ENCODE assay signal across 14 cellular contexts in the genomic region with DNA sequence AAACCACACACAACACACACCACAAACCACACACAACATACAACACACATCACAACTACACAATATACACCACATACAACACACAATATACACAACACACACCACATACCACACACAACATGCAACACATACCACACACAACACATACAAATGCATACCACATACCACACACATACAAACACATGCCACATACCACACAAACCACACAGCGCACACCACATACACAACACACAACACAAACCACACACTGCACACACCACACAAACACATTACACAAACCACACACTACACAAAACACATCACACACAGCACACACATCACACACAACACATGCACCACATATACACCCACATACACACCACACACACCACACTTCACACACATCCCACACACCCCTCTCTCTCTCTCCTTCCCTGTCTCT.
A peak's percentile ranks its signal among the peaks of the same experiment; 100 is the strongest.
DNase-seq lines count a peak whose midpoint lies in the region; ATAC-seq and FAIRE-seq lines count a peak whose summit lies in the region.
"Had no signal": no experiment of that assay in that cellular context is flagged by ENCODE, and none has a peak within 500 bp of the region (broad histone marks: within the 10 kb centered on the region; RNA-seq: fewer than 3 reads in every experiment).

No MANE protein-coding gene starts in this region.

- no peaks in the 10 kb centered on the region for H3K9me3 ChIP-seq in mucosa of rectum (ENCODE audit: control insufficient read depth in 2 of 2, low read length in 2 of 2)
- no peaks in the 10 kb centered on the region for H3K9me3 ChIP-seq in thymus (ENCODE audit: control insufficient read depth)

- ATAC-seq in stimulated activated naive CD8-positive, alpha-beta T cell treated with anti-CD3 and anti-CD28 coated beads, Interleukin-15, Interleukin-2, amounts not matched to agents 100 U/mL and 50 U/mL, for 24 hours: no peak

- DNase-seq in HTR-8/SVneo (ENCODE audit: insufficient read length, low spot score) (no peak), ecto neural progenitor cell (ENCODE audit: low spot score) (peak; percentile 19), SKM-1 treated with dmso at 0.1 percent for 144 hours (lab: John Stamatoyannopoulos, UW; ENCODE audit: unreplicated experiment) (no peak), activated gamma-delta T cell (lab: John Stamatoyannopoulos, UW) (no peak), DMS 273 treated with DMSO at 0.1 percent for 48 hours (lab: John Stamatoyannopoulos, UW) (no peak)
- DNase-seq in stimulated activated naive CD8-positive, alpha-beta T cell treated with anti-CD3 and anti-CD28 coated beads, Interleukin-15, Interleukin-2, amounts not matched to agents 100 U/mL and 50 U/mL, for 24 hours: no peak
- DNase-seq: activated CD4-positive, CD25-positive, alpha-beta regulatory T cell treated with anti-CD3 and anti-CD28 coated beads, Interleukin-2, amount 50 U/mL, for 72 hours; brain microvascular endothelial cell; GDM1; RPMI8226; stimulated activated naive CD4-positive, alpha-beta T cell had no signal

- 98% methylated on average over 1 of the region's 1 CpG for WGBS in thymus

- H3K4me3 ChIP-seq in mucosa of rectum (ENCODE audit: low read length in 2 of 2) (no peak overlapping the region), thymus (ENCODE audit: low read length) (no peak overlapping the region)

- no peaks in the 10 kb centered on the region for H3K36me3 ChIP-seq in mucosa of rectum (ENCODE audit: control insufficient read depth in 2 of 2, insufficient read depth in 2 of 2, low read length in 2 of 2)
- no peaks in the 10 kb centered on the region for H3K36me3 ChIP-seq in thymus (ENCODE audit: control insufficient read depth, insufficient read depth)
- H3K36me3 ChIP-seq: brain microvascular endothelial cell, neural progenitor cell had no signal

- no peaks in the 10 kb centered on the region for H3K27me3 ChIP-seq in mucosa of rectum (ENCODE audit: control insufficient read depth in 2 of 2, insufficient read depth in 2 of 2, low read length in 2 of 2)
- H3K27me3 ChIP-seq in thymus (ENCODE audit: control insufficient read depth, insufficient read depth): no peaks in the 10 kb centered on the region
- H3K27me3 ChIP-seq: brain microvascular endothelial cell had no signal

- H3K27ac ChIP-seq in mucosa of rectum (ENCODE audit: low read depth in 2 of 2, low read length in 2 of 2) (peak overlapping the region; percentile 96 to 97), thymus (ENCODE audit: low read depth) (peak overlapping the region; percentile 74)
- H3K27ac ChIP-seq: brain microvascular endothelial cell, neural progenitor cell had no signal

- H3K9ac ChIP-seq in mucosa of rectum (ENCODE audit: low read depth in 1 of 2, low read length in 2 of 2): peak overlapping the region; percentile 27 to 81
- H3K9ac ChIP-seq: neural progenitor cell had no signal

- FAIRE-seq in HTR-8/SVneo (lab: Jason Lieb, UNC): peak; percentile 98

- H3K4me1 ChIP-seq in mucosa of rectum (ENCODE audit: control insufficient read depth in 2 of 2, insufficient read depth in 2 of 2, low read length in 2 of 2): peaks cover 44 to 73% of the 10 kb centered on the region in 2 donors
- H3K4me1 ChIP-seq in thymus (ENCODE audit: control insufficient read depth, insufficient read depth, low read length): peaks cover 3% of the 10 kb centered on the region
